In the genomic region with DNA sequence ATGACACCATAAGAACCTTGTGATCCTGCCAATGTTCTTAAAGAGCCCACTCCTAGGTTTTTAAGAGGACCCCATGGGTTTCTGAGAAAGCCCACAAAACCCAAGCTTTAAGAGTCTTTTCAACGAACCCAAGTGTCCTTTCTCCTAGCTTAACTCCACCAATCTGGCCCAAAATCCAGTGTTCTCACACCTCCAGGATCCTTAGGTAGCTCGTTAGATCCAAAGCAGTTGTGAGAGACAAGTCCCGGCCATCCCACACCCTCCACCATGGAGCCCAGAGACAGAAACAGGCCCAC, we compare ENCODE assay signal across 1 cellular context.
TF ChIP-seq lines count a peak whose summit lies in the region.

No MANE protein-coding gene starts in this region.

TF ChIP-seq in HCT116, 20 proteins besides CTCF, POLR2A, EP300 and RAD21 (continued from another document):
- TF ChIP-seq YY1 (IDR thresholded peaks at IDR 0.05; ENCODE audit: extremely low read depth, insufficient replicate concordance, low read depth, low read length) (no peak), POLR2AphosphoS5 (IDR thresholded peaks at IDR 0.05; ENCODE audit: low read depth, low read length) (no peak), TCF7L2 (IDR thresholded peaks at IDR 0.05; ENCODE audit: borderline replicate concordance, extremely low read depth, insufficient read depth, insufficient read length) (no peak), SRF (IDR thresholded peaks at IDR 0.05; ENCODE audit: low read depth) (no peak), CEBPB (IDR thresholded peaks at IDR 0.05; ENCODE audit: low read depth) (no peak), SIN3A (IDR thresholded peaks at IDR 0.05; ENCODE audit: low read depth) (no peak)
